8 cellular contexts compared by ENCODE assay signal in the genomic region with DNA sequence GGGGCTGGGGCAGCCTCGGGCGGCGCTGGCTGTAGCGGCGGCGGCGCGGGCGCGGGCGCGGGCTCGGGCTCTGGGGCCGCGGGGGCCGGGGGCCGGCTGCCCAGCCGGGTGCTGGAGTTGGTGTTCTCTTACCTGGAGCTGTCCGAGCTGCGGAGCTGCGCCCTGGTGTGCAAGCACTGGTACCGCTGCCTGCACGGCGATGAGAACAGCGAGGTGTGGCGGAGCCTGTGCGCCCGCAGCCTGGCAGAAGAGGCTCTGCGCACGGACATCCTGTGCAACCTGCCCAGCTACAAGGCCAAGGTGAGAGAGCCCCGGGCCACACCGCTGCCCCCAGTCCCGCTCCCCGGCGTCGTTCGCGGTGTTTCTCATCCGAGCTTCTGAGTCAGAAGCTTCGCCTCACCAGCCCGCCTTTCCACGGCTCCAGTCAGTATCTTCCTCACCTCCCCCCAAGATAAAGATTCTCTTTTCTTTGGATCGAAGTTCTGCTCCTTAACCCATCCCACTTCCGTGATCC. TPM values are rescaled to one million over a fixed set of nuclear protein-coding genes. Genes with fewer than 3 reads are reported as not detected.
A peak's percentile ranks its signal among the peaks of the same experiment; 100 is the strongest.
DNase-seq lines count a peak whose midpoint lies in the region; ATAC-seq and TF ChIP-seq lines count a peak whose summit lies in the region.

No MANE protein-coding gene starts in this region.

- DNase-seq in NCI-H82 (lab: John Stamatoyannopoulos, UW) (peak; percentile 52), NCI-H82 treated with DMSO at 0.1 percent for 48 hours (lab: John Stamatoyannopoulos, UW; ENCODE audit: unreplicated experiment) (no peak), NOMO-1 treated with DMSO at 0.1 percent for 48 hours (lab: John Stamatoyannopoulos, UW; ENCODE audit: unreplicated experiment) (peak; percentile 49), globus pallidus (ENCODE audit: low spot score) (peak; percentile 20), ovary (peak in 3 of 5 donors; percentile 11 to 37 (median 21)), ureter (ENCODE audit: low spot score) (peak; percentile 54)
- DNase-seq in activated T-helper 9 cell treated with anti-CD3 and anti-CD28 coated beads, Interleukin-2, amount 50 U/mL, for 16 hours (ENCODE audit: low read depth) = peak; percentile 32

- peak; percentile 28 for ATAC-seq in HG02970 (IDR thresholded peaks at IDR 0.05; ENCODE audit: low FRiP score, unreplicated experiment)

- 1% methylated on average over 28 to 44 of the region's 44 CpGs for WGBS in ovary, 3 donors

- no peak for TF ChIP-seq EP300 in ovary (IDR thresholded peaks at IDR 0.05)

- H3K36me3 ChIP-seq in ovary = no peaks in the 10 kb centered on the region

- H3K9me3 ChIP-seq in ovary = no peaks in the 10 kb centered on the region

- no peak for TF ChIP-seq POLR2A in ovary (IDR thresholded peaks at IDR 0.05)

- no peaks in the 10 kb centered on the region for H3K27me3 ChIP-seq in ovary

- H3K27ac ChIP-seq in ovary = peak overlapping the region in 1 of 2 donors; percentile 71

- H3K4me3 ChIP-seq in ovary = peak overlapping the region; percentile 92

- peaks cover 5% of the 10 kb centered on the region for H3K4me1 ChIP-seq in ovary (ENCODE audit: insufficient read depth)

- intact Hi-C loops in ovary (cut with DNase I) = no loop called here

- no peak for TF ChIP-seq CTCF in ovary (IDR thresholded peaks at IDR 0.05)

RNA-seq across cellular contexts. Expression of a gene that starts 0.6 kb away (rescaled TPM):
- 1 to 10 TPM; 3.8 to 8.2 (median 7.2) TPM for total RNA-seq in ovary
- polyA plus RNA-seq in ovary = 1 to 10 TPM; 3.8 to 7.3 TPM
- total RNA-seq in ureter = 5.8 TPM

RNA-seq across cellular contexts. Expression of a gene that starts 0.7 kb away (rescaled TPM):
- total RNA-seq in ovary (10 to 100 TPM in 4 of 7 donors, 1 to 10 TPM in 3; 3.0 to 14.1 (median 11.6) TPM), ureter (8.1 TPM)
- polyA plus RNA-seq in ovary = 10 to 100 TPM; 10.8 to 13.1 TPM

RNA-seq across cellular contexts. Expression of a gene that starts 53.9 kb away (rescaled TPM):
- total RNA-seq in ovary (not detected), ureter (not detected)
- polyA plus RNA-seq in ovary = not detected
